ENCODE assay signal across 20 cellular contexts in genomic region chr5:168844566-168845296, GRCh38.
DNase-seq lines count a peak whose midpoint lies in the region; ATAC-seq and TF ChIP-seq lines count a peak whose summit lies in the region.
"Had no signal": no experiment of that assay in that cellular context is flagged by ENCODE, and none has a peak within 500 bp of the region (broad histone marks: within the 10 kb centered on the region; RNA-seq: fewer than 3 reads in every experiment).

No MANE protein-coding gene starts in this region.

- H3K36me3 Mint-ChIP-seq in neural crest cell (ENCODE audit: low read depth), result no peaks in the 10 kb centered on the region
- no peaks in the 10 kb centered on the region for H3K36me3 Mint-ChIP-seq in natural killer cell
- H3K36me3 Mint-ChIP-seq: CD14-positive monocyte had no signal

- ATAC-seq in gastroesophageal sphincter (peak; percentile 41), HG02938 (IDR thresholded peaks at IDR 0.05; ENCODE audit: unreplicated experiment) (no peak), left colon (no peak), natural killer cell (no peak)
- ATAC-seq: Panc1 had no signal

- TF ChIP-seq CTCF in left ventricle myocardium inferior (IDR thresholded peaks at IDR 0.05; ENCODE audit: borderline replicate concordance) (no peak), gastroesophageal sphincter (IDR thresholded peaks at IDR 0.05) (no peak), neural crest cell (conservative IDR thresholded peaks at IDR 0.05) (no peak), natural killer cell (IDR thresholded peaks at IDR 0.05) (no peak)

- H3K4me3 ChIP-seq in left ventricle myocardium inferior (peak overlapping the region; percentile 45), gastroesophageal sphincter (no peak overlapping the region)
- H3K4me3 ChIP-seq: MG63 had no signal

- 86 to 94% methylated on average over 6 to 21 of the region's 27 CpGs for WGBS in gastroesophageal sphincter (ENCODE audit: low coverage in 1 of 2), 2 donors

- intact Hi-C loops in left ventricle myocardium inferior (cut with micrococcal nuclease) (no loop called here), cardiac septum (cut with DNase I) (no loop called here), left colon (cut with DNase I, micrococcal nuclease) (no loop called here), natural killer cell (cut with micrococcal nuclease) (no loop called here)

- no peaks in the 10 kb centered on the region for H3K27me3 ChIP-seq in left ventricle myocardium inferior (ENCODE audit: low read depth)
- H3K27me3 ChIP-seq in gastroesophageal sphincter, result no peaks in the 10 kb centered on the region

- no peak for TF ChIP-seq POLR2A in gastroesophageal sphincter (IDR thresholded peaks at IDR 0.05)

- H3K27ac ChIP-seq in left ventricle myocardium inferior (replicated peaks) (peak overlapping the region; percentile 82), gastroesophageal sphincter (no peak overlapping the region)
- H3K27ac ChIP-seq: KMS-11 had no signal

- no peak for TF ChIP-seq EP300 in gastroesophageal sphincter (IDR thresholded peaks at IDR 0.05)

- H3K27me3 Mint-ChIP-seq in neural crest cell (ENCODE audit: low read depth), result peaks cover 9% of the 10 kb centered on the region
- H3K27me3 Mint-ChIP-seq in natural killer cell (ENCODE audit: low read depth in 2 of 2), result peaks cover 16 to 22% of the 10 kb centered on the region in 2 donors

- DNase-seq in left ventricle myocardium inferior, result no peak
- DNase-seq in cardiac septum (ENCODE audit: low spot score), result no peak
- no peak for DNase-seq in neural crest cell (ENCODE audit: low read depth, low spot score)
- DNase-seq in left colon, result no peak
- DNase-seq in HPDE6-E6E7 (ENCODE audit: extremely low spot score), result no peak
- DNase-seq in natural killer cell, result no peak
- DNase-seq: COR-L47, DMS53, HCEC 1CT, MG63, NCI-H1092 treated with DMSO at 0.1 percent for 48 hours, NCI-H1694, NCI-H446, NCI-H748 treated with DMSO at 0.1 percent for 48 hours, SHP77 had no signal

- H3K9me3 Mint-ChIP-seq in neural crest cell (no peaks in the 10 kb centered on the region), natural killer cell (no peaks in the 10 kb centered on the region)

- peak overlapping the region; percentile 32 for H3K4me3 Mint-ChIP-seq in neural crest cell
- no peak overlapping the region for H3K4me3 Mint-ChIP-seq in natural killer cell
- H3K4me3 Mint-ChIP-seq: CD14-positive monocyte had no signal

- H3K27ac Mint-ChIP-seq in neural crest cell (ENCODE audit: unreplicated experiment) (no peak overlapping the region), natural killer cell (no peak overlapping the region)
- H3K27ac Mint-ChIP-seq: CD14-positive monocyte had no signal

- no peaks in the 10 kb centered on the region for H3K9me3 ChIP-seq in left ventricle myocardium inferior (replicated peaks)
- no peaks in the 10 kb centered on the region for H3K9me3 ChIP-seq in gastroesophageal sphincter
- H3K9me3 ChIP-seq: MG63 had no signal

- H3K36me3 ChIP-seq in left ventricle myocardium inferior (no peaks in the 10 kb centered on the region), gastroesophageal sphincter (peaks cover 0 to 6% of the 10 kb centered on the region in 2 donors)
- H3K36me3 ChIP-seq: MG63 had no signal

- H3K4me1 Mint-ChIP-seq in neural crest cell (peaks cover 44% of the 10 kb centered on the region), natural killer cell (no peaks in the 10 kb centered on the region)
- H3K4me1 Mint-ChIP-seq: CD14-positive monocyte had no signal

- peaks cover 33% of the 10 kb centered on the region for H3K4me1 ChIP-seq in left ventricle myocardium inferior
- peaks cover 0 to 10% (median 0%) of the 10 kb centered on the region in 3 donors for H3K4me1 ChIP-seq in gastroesophageal sphincter
